35 cellular contexts compared by ENCODE assay signal in genomic region chr6:162770136-162770535, GRCh38. TPM values are rescaled to one million over a fixed set of nuclear protein-coding genes. Genes with fewer than 3 reads are reported as not detected.
"Had no signal": no experiment of that assay in that cellular context is flagged by ENCODE, and none has a peak within 500 bp of the region (broad histone marks: within the 10 kb centered on the region; RNA-seq: fewer than 3 reads in every experiment).

No MANE protein-coding gene starts in this region.

- H3K4me3 ChIP-seq: MG63 had no signal

- DNase-seq: Karpas-422, Kasumi-1, MG63, MM.1S, MV-4-11, NCI-H1048, NCI-H1092, NCI-H1092 treated with DMSO at 0.1 percent for 48 hours, NCI-H1105, NCI-H1105 treated with DMSO at 0.1 percent for 48 hours, NCI-H1417, NCI-H1417 treated with DMSO at 0.1 percent for 48 hours, NCI-H1436, NCI-H1436 treated with DMSO at 0.1 percent for 48 hours, NCI-H146, NCI-H1694, NCI-H1694 treated with DMSO at 0.1 percent for 48 hours, NCI-H187, NCI-H187 treated with DMSO at 0.1 percent for 48 hours, NCI-H1930, NCI-H2029, NCI-H2029 treated with DMSO at 0.1 percent for 48 hours, NCI-H2081, NCI-H2081 treated with DMSO at 0.1 percent for 48 hours, NCI-H2107, NCI-H2171, NCI-H2171 treated with DMSO at 0.1 percent for 48 hours, NCI-H2227 treated with DMSO at 0.1 percent for 48 hours, NCI-H226, NCI-H345, NCI-H446, NCI-H446 treated with DMSO at 0.1 percent for 48 hours, NCI-H510A, NCI-H510A treated with DMSO at 0.1 percent for 48 hours had no signal

- H3K27me3 ChIP-seq: MG63 had no signal

- H3K36me3 ChIP-seq: MG63 had no signal

- H3K9me3 ChIP-seq: MG63 had no signal

RNA-seq across cellular contexts. Expression of gene PACRG, which starts 42.4 kb away (rescaled TPM):
- total RNA-seq: MCF 10A had no signal
